ENCODE assay signal across 8 cellular contexts in the genomic region with DNA sequence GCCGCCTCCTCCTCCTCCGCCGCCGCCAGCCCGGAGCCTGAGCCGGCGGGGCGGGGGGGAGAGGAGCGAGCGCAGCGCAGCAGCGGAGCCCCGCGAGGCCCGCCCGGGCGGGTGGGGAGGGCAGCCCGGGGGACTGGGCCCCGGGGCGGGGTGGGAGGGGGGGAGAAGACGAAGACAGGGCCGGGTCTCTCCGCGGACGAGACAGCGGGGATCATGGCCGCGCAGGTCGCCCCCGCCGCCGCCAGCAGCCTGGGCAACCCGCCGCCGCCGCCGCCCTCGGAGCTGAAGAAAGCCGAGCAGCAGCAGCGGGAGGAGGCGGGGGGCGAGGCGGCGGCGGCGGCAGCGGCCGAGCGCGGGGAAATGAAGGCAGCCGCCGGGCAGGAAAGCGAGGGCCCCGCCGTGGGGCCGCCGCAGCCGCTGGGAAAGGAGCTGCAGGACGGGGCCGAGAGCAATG. TPM values are rescaled to one million over a fixed set of nuclear protein-coding genes. Genes with fewer than 3 reads are reported as not detected.
DNase-seq lines count a peak whose midpoint lies in the region; ATAC-seq lines count a peak whose summit lies in the region.

No MANE protein-coding gene starts in this region.

- peak; percentile 79 for DNase-seq in Right ventricle myocardium inferior (ENCODE audit: missing footprints)
- no peak for DNase-seq in cardiac septum (ENCODE audit: low spot score)
- peak; percentile 30 to 56 for DNase-seq in activated naive CD4-positive, alpha-beta T cell treated with anti-CD3 and anti-CD28 coated beads, Interleukin-2, amount 50 U/mL, for 72 hours (ENCODE audit: low spot score in 2 of 2)
- peak; percentile 20 for DNase-seq in iPS-NIHi7 (ENCODE audit: extremely low spot score)
- DNase-seq in stimulated activated CD8-positive, alpha-beta memory T cell treated with anti-CD3 and anti-CD28 coated beads, Interleukin-4, amount 100 ng/mL, for 48 hours, result peak; percentile 45
- DNase-seq in NCI-H1048 (lab: John Stamatoyannopoulos, UW), result no peak
- DNase-seq in NOMO-1 treated with dmso at 0.1 percent for 144 hours (lab: John Stamatoyannopoulos, UW; ENCODE audit: unreplicated experiment), result no peak
- no peak for DNase-seq in LoVo (ENCODE audit: low spot score)

- intact Hi-C loops in Right ventricle myocardium inferior (cut with DNase I), result loop anchor here (1.0 to 5.0 kb wide), 2 partner anchors 27 to 46 kb away; no protein-coding TSS in a partner anchor
- intact Hi-C loops in cardiac septum (cut with DNase I), result no loop called here

- H3K9me3 Mint-ChIP-seq in activated naive CD4-positive, alpha-beta T cell treated with anti-CD3 and anti-CD28 coated beads, Interleukin-2, amount 50 U/mL, for 72 hours, result no peaks in the 10 kb centered on the region

- peaks cover 0 to 22% of the 10 kb centered on the region in 2 donors for H3K36me3 Mint-ChIP-seq in activated naive CD4-positive, alpha-beta T cell treated with anti-CD3 and anti-CD28 coated beads, Interleukin-2, amount 50 U/mL, for 72 hours

- ATAC-seq in Right ventricle myocardium inferior, result peak; percentile 0
- ATAC-seq in activated naive CD4-positive, alpha-beta T cell treated with anti-CD3 and anti-CD28 coated beads, Interleukin-2, amount 50 U/mL, for 72 hours, result no peak

- no peak overlapping the region for H3K27ac Mint-ChIP-seq in activated naive CD4-positive, alpha-beta T cell treated with anti-CD3 and anti-CD28 coated beads, Interleukin-2, amount 50 U/mL, for 72 hours

RNA-seq across cellular contexts. Expression of a gene that starts 0.4 kb away (rescaled TPM):
- 27.5 TPM for total RNA-seq in Right ventricle myocardium inferior
- total RNA-seq in cardiac septum, result 52.1 TPM
- 100 to 1,000 TPM; 110 to 116 TPM for total RNA-seq in activated naive CD4-positive, alpha-beta T cell treated with anti-CD3 and anti-CD28 coated beads, Interleukin-2, amount 50 U/mL, for 72 hours

Comparison
In these comparisons a context has a peak if more than half of its experiments do, and no peak if none do; other contexts are left out.
1. DNase-seq: peak in Right ventricle myocardium inferior (single experiment), activated naive CD4-positive, alpha-beta T cell treated with anti-CD3 and anti-CD28 coated beads, Interleukin-2, amount 50 U/mL, for 72 hours (2 of 2), iPS-NIHi7 (single experiment) and stimulated activated CD8-positive, alpha-beta memory T cell treated with anti-CD3 and anti-CD28 coated beads, Interleukin-4, amount 100 ng/mL, for 48 hours (single experiment); none in cardiac septum (single experiment), NCI-H1048 (single experiment), NOMO-1 treated with dmso at 0.1 percent for 144 hours (single experiment) and LoVo (single experiment).